1 cellular context compared by ENCODE assay signal in the genomic region with DNA sequence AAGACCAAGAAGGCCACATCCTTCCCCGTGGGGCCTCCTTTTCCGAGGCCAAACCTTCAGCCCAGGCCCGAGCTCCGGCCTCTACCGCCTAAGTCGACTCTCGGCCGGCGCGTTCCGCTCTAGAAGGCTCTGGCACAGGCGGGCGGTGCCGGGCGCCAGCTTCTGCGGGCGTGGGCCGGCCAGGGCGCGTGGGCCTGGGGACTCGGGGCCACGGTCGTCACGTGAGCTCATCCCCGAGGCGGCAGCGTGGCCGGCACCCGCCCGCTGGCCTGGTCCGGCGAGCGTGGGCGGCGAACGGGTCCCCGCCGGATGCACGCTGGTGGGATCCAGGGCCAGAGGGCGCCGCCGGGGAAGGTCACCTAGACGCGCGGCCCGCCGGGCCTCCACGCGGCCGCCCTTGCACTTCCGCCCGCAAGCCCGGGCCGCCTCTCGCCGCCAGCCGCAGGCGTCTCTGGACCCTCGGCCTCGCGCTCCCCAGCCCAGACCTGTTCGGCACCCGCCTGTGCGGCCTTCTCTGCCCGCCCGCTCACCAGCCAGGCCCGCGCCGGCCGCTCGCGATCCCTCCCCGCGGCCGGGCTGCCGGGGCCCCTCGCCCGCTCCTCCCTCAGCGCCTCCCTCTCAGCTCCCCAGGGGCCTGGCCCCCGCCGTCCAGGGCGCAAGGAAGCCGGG.
A peak's percentile ranks its signal among the peaks of the same experiment; 100 is the strongest.
TF ChIP-seq lines count a peak whose summit lies in the region.

No MANE protein-coding gene starts in this region.

TF ChIP-seq in HepG2, 621 proteins besides CTCF, POLR2A, EP300 and RAD21 (continued from another document and continues in another):
- TF ChIP-seq, protein P1, sequence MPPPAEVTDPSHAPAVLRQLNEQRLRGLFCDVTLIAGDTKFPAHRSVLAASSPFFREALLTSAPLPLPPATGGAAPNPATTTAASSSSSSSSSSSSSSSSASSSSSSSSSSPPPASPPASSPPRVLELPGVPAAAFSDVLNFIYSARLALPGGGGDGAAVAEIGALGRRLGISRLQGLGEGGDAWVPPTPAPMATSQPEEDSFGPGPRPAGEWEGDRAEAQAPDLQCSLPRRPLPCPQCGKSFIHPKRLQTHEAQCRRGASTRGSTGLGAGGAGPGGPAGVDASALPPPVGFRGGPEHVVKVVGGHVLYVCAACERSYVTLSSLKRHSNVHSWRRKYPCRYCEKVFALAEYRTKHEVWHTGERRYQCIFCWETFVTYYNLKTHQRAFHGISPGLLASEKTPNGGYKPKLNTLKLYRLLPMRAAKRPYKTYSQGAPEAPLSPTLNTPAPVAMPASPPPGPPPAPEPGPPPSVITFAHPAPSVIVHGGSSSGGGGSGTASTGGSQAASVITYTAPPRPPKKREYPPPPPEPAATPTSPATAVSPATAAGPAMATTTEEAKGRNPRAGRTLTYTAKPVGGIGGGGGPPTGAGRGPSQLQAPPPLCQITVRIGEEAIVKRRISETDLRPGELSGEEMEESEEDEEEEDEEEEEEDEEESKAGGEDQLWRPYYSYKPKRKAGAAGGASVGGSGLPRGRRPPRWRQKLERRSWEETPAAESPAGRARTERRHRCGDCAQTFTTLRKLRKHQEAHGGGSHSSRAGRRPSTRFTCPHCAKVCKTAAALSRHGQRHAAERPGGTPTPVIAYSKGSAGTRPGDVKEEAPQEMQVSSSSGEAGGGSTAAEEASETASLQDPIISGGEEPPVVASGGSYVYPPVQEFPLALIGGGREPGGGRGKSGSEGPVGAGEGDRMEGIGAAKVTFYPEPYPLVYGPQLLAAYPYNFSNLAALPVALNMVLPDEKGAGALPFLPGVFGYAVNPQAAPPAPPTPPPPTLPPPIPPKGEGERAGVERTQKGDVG (CRISPR knock-in tag; IDR thresholded peaks at IDR 0.05; ENCODE audit: borderline replicate concordance), result no peak
- TF ChIP-seq, protein P2, sequence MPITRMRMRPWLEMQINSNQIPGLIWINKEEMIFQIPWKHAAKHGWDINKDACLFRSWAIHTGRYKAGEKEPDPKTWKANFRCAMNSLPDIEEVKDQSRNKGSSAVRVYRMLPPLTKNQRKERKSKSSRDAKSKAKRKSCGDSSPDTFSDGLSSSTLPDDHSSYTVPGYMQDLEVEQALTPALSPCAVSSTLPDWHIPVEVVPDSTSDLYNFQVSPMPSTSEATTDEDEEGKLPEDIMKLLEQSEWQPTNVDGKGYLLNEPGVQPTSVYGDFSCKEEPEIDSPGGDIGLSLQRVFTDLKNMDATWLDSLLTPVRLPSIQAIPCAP (CRISPR knock-in tag; IDR thresholded peaks at IDR 0.05; ENCODE audit: low read depth), result no peak
- TF ChIP-seq IKZF4 (CRISPR knock-in tag; IDR thresholded peaks at IDR 0.05; ENCODE audit: borderline replicate concordance, low read depth, not compliant biosample characterization) (peak; percentile 13), IRF2 (CRISPR knock-in tag; IDR thresholded peaks at IDR 0.05) (no peak), ZFX (CRISPR knock-in tag; IDR thresholded peaks at IDR 0.05; ENCODE audit: low read depth) (peak; percentile 52), SALL2 (CRISPR knock-in tag; IDR thresholded peaks at IDR 0.05) (no peak), ZSCAN22 (CRISPR knock-in tag; IDR thresholded peaks at IDR 0.05) (0 out of 2 replicates have a peak, but pooled peaks have one; percentile 34), HOXD1 (CRISPR knock-in tag; IDR thresholded peaks at IDR 0.05) (no peak), NR1H2 (CRISPR knock-in tag; IDR thresholded peaks at IDR 0.05; ENCODE audit: borderline replicate concordance, low read depth) (no peak), ZNF431 (CRISPR knock-in tag; IDR thresholded peaks at IDR 0.05; ENCODE audit: borderline replicate concordance, low read depth) (0 out of 2 replicates have a peak, but pooled peaks have one; percentile 62), SP4 (CRISPR knock-in tag; IDR thresholded peaks at IDR 0.05) (no peak), NPAS2 (CRISPR knock-in tag; IDR thresholded peaks at IDR 0.05; ENCODE audit: borderline replicate concordance) (no peak), GPN1 (CRISPR knock-in tag; IDR thresholded peaks at IDR 0.05; ENCODE audit: borderline replicate concordance) (no peak), ZBTB21 (CRISPR knock-in tag; IDR thresholded peaks at IDR 0.05) (no peak), FLYWCH1 (CRISPR knock-in tag; IDR thresholded peaks at IDR 0.05) (no peak)
- TF ChIP-seq, protein P3, sequence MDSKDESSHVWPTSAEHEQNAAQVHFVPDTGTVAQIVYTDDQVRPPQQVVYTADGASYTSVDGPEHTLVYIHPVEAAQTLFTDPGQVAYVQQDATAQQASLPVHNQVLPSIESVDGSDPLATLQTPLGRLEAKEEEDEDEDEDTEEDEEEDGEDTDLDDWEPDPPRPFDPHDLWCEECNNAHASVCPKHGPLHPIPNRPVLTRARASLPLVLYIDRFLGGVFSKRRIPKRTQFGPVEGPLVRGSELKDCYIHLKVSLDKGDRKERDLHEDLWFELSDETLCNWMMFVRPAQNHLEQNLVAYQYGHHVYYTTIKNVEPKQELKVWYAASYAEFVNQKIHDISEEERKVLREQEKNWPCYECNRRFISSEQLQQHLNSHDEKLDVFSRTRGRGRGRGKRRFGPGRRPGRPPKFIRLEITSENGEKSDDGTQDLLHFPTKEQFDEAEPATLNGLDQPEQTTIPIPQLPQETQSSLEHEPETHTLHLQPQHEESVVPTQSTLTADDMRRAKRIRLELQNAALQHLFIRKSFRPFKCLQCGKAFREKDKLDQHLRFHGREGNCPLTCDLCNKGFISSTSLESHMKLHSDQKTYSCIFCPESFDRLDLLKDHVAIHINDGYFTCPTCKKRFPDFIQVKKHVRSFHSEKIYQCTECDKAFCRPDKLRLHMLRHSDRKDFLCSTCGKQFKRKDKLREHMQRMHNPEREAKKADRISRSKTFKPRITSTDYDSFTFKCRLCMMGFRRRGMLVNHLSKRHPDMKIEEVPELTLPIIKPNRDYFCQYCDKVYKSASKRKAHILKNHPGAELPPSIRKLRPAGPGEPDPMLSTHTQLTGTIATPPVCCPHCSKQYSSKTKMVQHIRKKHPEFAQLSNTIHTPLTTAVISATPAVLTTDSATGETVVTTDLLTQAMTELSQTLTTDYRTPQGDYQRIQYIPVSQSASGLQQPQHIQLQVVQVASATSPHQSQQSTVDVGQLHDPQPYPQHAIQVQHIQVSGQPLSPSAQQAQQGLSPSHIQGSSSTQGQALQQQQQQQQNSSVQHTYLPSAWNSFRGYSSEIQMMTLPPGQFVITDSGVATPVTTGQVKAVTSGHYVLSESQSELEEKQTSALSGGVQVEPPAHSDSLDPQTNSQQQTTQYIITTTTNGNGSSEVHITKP (CRISPR knock-in tag; IDR thresholded peaks at IDR 0.05; ENCODE audit: low read depth), result no peak
- TF ChIP-seq, protein P4, sequence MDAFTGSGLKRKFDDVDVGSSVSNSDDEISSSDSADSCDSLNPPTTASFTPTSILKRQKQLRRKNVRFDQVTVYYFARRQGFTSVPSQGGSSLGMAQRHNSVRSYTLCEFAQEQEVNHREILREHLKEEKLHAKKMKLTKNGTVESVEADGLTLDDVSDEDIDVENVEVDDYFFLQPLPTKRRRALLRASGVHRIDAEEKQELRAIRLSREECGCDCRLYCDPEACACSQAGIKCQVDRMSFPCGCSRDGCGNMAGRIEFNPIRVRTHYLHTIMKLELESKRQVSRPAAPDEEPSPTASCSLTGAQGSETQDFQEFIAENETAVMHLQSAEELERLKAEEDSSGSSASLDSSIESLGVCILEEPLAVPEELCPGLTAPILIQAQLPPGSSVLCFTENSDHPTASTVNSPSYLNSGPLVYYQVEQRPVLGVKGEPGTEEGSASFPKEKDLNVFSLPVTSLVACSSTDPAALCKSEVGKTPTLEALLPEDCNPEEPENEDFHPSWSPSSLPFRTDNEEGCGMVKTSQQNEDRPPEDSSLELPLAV (CRISPR knock-in tag; conservative IDR thresholded peaks at IDR 0.05; ENCODE audit: low read depth), result no peak
- TF ChIP-seq, protein P5, sequence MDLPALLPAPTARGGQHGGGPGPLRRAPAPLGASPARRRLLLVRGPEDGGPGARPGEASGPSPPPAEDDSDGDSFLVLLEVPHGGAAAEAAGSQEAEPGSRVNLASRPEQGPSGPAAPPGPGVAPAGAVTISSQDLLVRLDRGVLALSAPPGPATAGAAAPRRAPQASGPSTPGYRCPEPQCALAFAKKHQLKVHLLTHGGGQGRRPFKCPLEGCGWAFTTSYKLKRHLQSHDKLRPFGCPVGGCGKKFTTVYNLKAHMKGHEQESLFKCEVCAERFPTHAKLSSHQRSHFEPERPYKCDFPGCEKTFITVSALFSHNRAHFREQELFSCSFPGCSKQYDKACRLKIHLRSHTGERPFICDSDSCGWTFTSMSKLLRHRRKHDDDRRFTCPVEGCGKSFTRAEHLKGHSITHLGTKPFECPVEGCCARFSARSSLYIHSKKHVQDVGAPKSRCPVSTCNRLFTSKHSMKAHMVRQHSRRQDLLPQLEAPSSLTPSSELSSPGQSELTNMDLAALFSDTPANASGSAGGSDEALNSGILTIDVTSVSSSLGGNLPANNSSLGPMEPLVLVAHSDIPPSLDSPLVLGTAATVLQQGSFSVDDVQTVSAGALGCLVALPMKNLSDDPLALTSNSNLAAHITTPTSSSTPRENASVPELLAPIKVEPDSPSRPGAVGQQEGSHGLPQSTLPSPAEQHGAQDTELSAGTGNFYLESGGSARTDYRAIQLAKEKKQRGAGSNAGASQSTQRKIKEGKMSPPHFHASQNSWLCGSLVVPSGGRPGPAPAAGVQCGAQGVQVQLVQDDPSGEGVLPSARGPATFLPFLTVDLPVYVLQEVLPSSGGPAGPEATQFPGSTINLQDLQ (CRISPR knock-in tag; IDR thresholded peaks at IDR 0.05), result no peak; the same call in 1 of the 2 replicates
- TF ChIP-seq, protein P6, sequence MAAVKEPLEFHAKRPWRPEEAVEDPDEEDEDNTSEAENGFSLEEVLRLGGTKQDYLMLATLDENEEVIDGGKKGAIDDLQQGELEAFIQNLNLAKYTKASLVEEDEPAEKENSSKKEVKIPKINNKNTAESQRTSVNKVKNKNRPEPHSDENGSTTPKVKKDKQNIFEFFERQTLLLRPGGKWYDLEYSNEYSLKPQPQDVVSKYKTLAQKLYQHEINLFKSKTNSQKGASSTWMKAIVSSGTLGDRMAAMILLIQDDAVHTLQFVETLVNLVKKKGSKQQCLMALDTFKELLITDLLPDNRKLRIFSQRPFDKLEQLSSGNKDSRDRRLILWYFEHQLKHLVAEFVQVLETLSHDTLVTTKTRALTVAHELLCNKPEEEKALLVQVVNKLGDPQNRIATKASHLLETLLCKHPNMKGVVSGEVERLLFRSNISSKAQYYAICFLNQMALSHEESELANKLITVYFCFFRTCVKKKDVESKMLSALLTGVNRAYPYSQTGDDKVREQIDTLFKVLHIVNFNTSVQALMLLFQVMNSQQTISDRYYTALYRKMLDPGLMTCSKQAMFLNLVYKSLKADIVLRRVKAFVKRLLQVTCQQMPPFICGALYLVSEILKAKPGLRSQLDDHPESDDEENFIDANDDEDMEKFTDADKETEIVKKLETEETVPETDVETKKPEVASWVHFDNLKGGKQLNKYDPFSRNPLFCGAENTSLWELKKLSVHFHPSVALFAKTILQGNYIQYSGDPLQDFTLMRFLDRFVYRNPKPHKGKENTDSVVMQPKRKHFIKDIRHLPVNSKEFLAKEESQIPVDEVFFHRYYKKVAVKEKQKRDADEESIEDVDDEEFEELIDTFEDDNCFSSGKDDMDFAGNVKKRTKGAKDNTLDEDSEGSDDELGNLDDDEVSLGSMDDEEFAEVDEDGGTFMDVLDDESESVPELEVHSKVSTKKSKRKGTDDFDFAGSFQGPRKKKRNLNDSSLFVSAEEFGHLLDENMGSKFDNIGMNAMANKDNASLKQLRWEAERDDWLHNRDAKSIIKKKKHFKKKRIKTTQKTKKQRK (IDR thresholded peaks at IDR 0.05; ENCODE audit: low read length), result no peak
- TF ChIP-seq, protein P7, sequence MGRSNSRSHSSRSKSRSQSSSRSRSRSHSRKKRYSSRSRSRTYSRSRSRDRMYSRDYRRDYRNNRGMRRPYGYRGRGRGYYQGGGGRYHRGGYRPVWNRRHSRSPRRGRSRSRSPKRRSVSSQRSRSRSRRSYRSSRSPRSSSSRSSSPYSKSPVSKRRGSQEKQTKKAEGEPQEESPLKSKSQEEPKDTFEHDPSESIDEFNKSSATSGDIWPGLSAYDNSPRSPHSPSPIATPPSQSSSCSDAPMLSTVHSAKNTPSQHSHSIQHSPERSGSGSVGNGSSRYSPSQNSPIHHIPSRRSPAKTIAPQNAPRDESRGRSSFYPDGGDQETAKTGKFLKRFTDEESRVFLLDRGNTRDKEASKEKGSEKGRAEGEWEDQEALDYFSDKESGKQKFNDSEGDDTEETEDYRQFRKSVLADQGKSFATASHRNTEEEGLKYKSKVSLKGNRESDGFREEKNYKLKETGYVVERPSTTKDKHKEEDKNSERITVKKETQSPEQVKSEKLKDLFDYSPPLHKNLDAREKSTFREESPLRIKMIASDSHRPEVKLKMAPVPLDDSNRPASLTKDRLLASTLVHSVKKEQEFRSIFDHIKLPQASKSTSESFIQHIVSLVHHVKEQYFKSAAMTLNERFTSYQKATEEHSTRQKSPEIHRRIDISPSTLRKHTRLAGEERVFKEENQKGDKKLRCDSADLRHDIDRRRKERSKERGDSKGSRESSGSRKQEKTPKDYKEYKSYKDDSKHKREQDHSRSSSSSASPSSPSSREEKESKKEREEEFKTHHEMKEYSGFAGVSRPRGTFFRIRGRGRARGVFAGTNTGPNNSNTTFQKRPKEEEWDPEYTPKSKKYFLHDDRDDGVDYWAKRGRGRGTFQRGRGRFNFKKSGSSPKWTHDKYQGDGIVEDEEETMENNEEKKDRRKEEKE (IDR thresholded peaks at IDR 0.05), result no peak
- TF ChIP-seq, protein P8, sequence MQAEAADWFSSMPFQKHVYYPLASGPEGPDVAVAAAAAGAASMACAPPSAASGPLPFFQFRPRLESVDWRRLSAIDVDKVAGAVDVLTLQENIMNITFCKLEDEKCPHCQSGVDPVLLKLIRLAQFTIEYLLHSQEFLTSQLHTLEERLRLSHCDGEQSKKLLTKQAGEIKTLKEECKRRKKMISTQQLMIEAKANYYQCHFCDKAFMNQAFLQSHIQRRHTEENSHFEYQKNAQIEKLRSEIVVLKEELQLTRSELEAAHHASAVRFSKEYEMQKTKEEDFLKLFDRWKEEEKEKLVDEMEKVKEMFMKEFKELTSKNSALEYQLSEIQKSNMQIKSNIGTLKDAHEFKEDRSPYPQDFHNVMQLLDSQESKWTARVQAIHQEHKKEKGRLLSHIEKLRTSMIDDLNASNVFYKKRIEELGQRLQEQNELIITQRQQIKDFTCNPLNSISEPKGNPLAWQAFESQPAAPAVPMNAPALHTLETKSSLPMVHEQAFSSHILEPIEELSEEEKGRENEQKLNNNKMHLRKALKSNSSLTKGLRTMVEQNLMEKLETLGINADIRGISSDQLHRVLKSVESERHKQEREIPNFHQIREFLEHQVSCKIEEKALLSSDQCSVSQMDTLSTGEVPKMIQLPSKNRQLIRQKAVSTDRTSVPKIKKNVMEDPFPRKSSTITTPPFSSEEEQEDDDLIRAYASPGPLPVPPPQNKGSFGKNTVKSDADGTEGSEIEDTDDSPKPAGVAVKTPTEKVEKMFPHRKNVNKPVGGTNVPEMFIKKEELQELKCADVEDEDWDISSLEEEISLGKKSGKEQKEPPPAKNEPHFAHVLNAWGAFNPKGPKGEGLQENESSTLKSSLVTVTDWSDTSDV (CRISPR knock-in tag; IDR thresholded peaks at IDR 0.05), result no peak
- TF ChIP-seq, protein P9, sequence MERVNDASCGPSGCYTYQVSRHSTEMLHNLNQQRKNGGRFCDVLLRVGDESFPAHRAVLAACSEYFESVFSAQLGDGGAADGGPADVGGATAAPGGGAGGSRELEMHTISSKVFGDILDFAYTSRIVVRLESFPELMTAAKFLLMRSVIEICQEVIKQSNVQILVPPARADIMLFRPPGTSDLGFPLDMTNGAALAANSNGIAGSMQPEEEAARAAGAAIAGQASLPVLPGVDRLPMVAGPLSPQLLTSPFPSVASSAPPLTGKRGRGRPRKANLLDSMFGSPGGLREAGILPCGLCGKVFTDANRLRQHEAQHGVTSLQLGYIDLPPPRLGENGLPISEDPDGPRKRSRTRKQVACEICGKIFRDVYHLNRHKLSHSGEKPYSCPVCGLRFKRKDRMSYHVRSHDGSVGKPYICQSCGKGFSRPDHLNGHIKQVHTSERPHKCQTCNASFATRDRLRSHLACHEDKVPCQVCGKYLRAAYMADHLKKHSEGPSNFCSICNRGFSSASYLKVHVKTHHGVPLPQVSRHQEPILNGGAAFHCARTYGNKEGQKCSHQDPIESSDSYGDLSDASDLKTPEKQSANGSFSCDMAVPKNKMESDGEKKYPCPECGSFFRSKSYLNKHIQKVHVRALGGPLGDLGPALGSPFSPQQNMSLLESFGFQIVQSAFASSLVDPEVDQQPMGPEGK (CRISPR knock-in tag; IDR thresholded peaks at IDR 0.05), result no peak
